13 cellular contexts compared by ENCODE assay signal in genomic region chr4:17082186-17082585, GRCh38.
"Had no signal": no experiment of that assay in that cellular context is flagged by ENCODE, and none has a peak within 500 bp of the region (broad histone marks: within the 10 kb centered on the region; RNA-seq: fewer than 3 reads in every experiment).

No MANE protein-coding gene starts in this region.

- H3K4me3 ChIP-seq: lung had no signal

- H3K27me3 Mint-ChIP-seq: activated CD4-positive, alpha-beta memory T cell treated with anti-CD3 and anti-CD28 coated beads, Interleukin-2, amount 10 ng/mL, durations not matched to agents 7 days and 5 days; naive B cell had no signal

- H3K36me3 Mint-ChIP-seq: naive B cell had no signal

- H3K4me3 Mint-ChIP-seq: activated CD4-positive, alpha-beta memory T cell treated with anti-CD3 and anti-CD28 coated beads, Interleukin-2, amount 10 ng/mL, durations not matched to agents 7 days and 5 days; activated T-helper 1 cell treated with anti-CD3 and anti-CD28 coated beads, Interleukin-12 subunit alpha, Interleukin-12 subunit beta, Interleukin-2, Interleukin-4 antibody, amounts not matched to agents 30 ng/mL and 10 ng/mL and 1 ng/mL, durations not matched to agents 14 hours and 24 hours and 36 hours; naive B cell had no signal

- DNase-seq: activated CD4-positive, alpha-beta memory T cell treated with anti-CD3 and anti-CD28 coated beads, Interleukin-2, amount 10 ng/mL, durations not matched to agents 7 days and 5 days; activated CD4-positive, alpha-beta T cell treated with anti-CD3 and anti-CD28 coated beads for 1 hour; activated CD8-positive, alpha-beta memory T cell treated with anti-CD3 and anti-CD28 coated beads, Interleukin-2, amount 50 U/mL, for 48 hours; activated naive CD4-positive, alpha-beta T cell treated with Interleukin-2 at 50 U/mL for 16 hours; central memory CD4-positive, alpha-beta T cell; effector memory CD4-positive, alpha-beta T cell; glutamatergic neuron; left colon; naive B cell; posterior cingulate gyrus; T-helper 9 cell had no signal

- H3K4me1 Mint-ChIP-seq: activated CD4-positive, alpha-beta memory T cell treated with anti-CD3 and anti-CD28 coated beads, Interleukin-2, amount 10 ng/mL, durations not matched to agents 7 days and 5 days; naive B cell had no signal

- H3K27ac Mint-ChIP-seq: activated CD4-positive, alpha-beta memory T cell treated with anti-CD3 and anti-CD28 coated beads, Interleukin-2, amount 10 ng/mL, durations not matched to agents 7 days and 5 days; activated T-helper 1 cell treated with anti-CD3 and anti-CD28 coated beads, Interleukin-12 subunit alpha, Interleukin-12 subunit beta, Interleukin-2, Interleukin-4 antibody, amounts not matched to agents 30 ng/mL and 10 ng/mL and 1 ng/mL, durations not matched to agents 14 hours and 24 hours and 36 hours; naive B cell had no signal

- H3K9me3 Mint-ChIP-seq: activated CD4-positive, alpha-beta memory T cell treated with anti-CD3 and anti-CD28 coated beads, Interleukin-2, amount 10 ng/mL, durations not matched to agents 7 days and 5 days; activated T-helper 1 cell treated with anti-CD3 and anti-CD28 coated beads, Interleukin-12 subunit alpha, Interleukin-12 subunit beta, Interleukin-2, Interleukin-4 antibody, amounts not matched to agents 30 ng/mL and 10 ng/mL and 1 ng/mL, durations not matched to agents 14 hours and 24 hours and 36 hours had no signal
